24 cellular contexts compared by ENCODE assay signal in genomic region chr11:106186630-106187029, GRCh38.
"Had no signal": no experiment of that assay in that cellular context is flagged by ENCODE, and none has a peak within 500 bp of the region (broad histone marks: within the 10 kb centered on the region; RNA-seq: fewer than 3 reads in every experiment).

No MANE protein-coding gene starts in this region.

- H3K4me3 ChIP-seq: breast epithelium, esophagus muscularis mucosa, pancreas, psoas muscle, right atrium auricular region, tibial nerve had no signal

- ATAC-seq: activated naive CD8-positive, alpha-beta T cell treated with anti-CD3 and anti-CD28 coated beads, Interleukin-2, amount 50 U/mL, for 24 hours; activated T-cell treated with anti-CD3 and anti-CD28 coated beads, Interleukin-2, amount 50 U/mL, for 4 hours; activated T-helper 17 cell treated with anti-CD3 and anti-CD28 coated beads, Interleukin-2, amount 50 U/mL, for 72 hours; left ventricle myocardium superior; pancreas; psoas muscle; stimulated activated naive B cell treated with anti-CD40 and anti-IgM and Interleukin-4, amounts not matched to agents 10 μg/mL and 1 μg/mL and 100 μg/mL, for 72 hours; WTC11 had no signal

- DNase-seq: activated CD4-positive, alpha-beta memory T cell treated with anti-CD3 and anti-CD28 coated beads, Interleukin-2, amount 10 ng/mL, durations not matched to agents 7 days and 5 days; activated CD4-positive, alpha-beta T cell treated with anti-CD3 and anti-CD28 coated beads for 1 hour; activated CD4-positive, alpha-beta T cell treated with anti-CD3 and anti-CD28 coated beads, Interleukin-2, amount 10 ng/mL, durations not matched to agents 7 days and 5 days; activated naive CD8-positive, alpha-beta T cell treated with anti-CD3 and anti-CD28 coated beads, Interleukin-2, amount 50 U/mL, for 24 hours; activated T-cell treated with anti-CD3 and anti-CD28 coated beads, Interleukin-2, amount 50 U/mL, for 4 hours; central memory CD4-positive, alpha-beta T cell; endodermal cell; glutamatergic neuron; islet precursor cell; left ventricle myocardium superior; naive B cell; nucleus accumbens; pancreas; psoas muscle; stimulated activated CD4-positive, alpha-beta T cell treated with anti-CD3 and anti-CD28 coated beads, Interleukin-15, amount 100 ng/mL, for 24 hours; stimulated activated CD4-positive, alpha-beta T cell treated with anti-CD3 and anti-CD28 coated beads, Interleukin-2, amount 100 ng/mL, for 24 hours; stimulated activated naive B cell treated with anti-CD40 and anti-IgM and Interleukin-4, amounts not matched to agents 10 μg/mL and 1 μg/mL and 100 μg/mL, for 72 hours; T-helper 9 cell had no signal
